In genomic region chr2:6748399-6748798, GRCh38 we compare ENCODE assay signal across 29 cellular contexts.
"Had no signal": no experiment of that assay in that cellular context is flagged by ENCODE, and none has a peak within 500 bp of the region (broad histone marks: within the 10 kb centered on the region; RNA-seq: fewer than 3 reads in every experiment).

No MANE protein-coding gene starts in this region.

- H2AFZ ChIP-seq: hepatocyte had no signal

- ATAC-seq: foreskin keratinocyte; gastroesophageal sphincter; heart left ventricle; left lobe of liver; mucosa of descending colon; natural killer cell treated with Interleukin-12 subunit alpha and Interleukin-12 subunit beta and Interleukin-15 and Interleukin-18, amount 100 ng/mL, for 72 hours; sciatic nerve; stimulated activated naive CD8-positive, alpha-beta T cell treated with anti-CD3 and anti-CD28 coated beads, Interleukin-15, amount 100 ng/mL, for 72 hours had no signal

- H3K4me3 Mint-ChIP-seq: mesothelial cell of epicardium; naive B cell; natural killer cell treated with Interleukin-12 subunit alpha and Interleukin-12 subunit beta and Interleukin-15 and Interleukin-18, amount 100 ng/mL, for 72 hours; neural crest cell; stimulated activated naive CD8-positive, alpha-beta T cell treated with anti-CD3 and anti-CD28 coated beads, Interleukin-15, amount 100 ng/mL, for 72 hours had no signal

- H3K4me1 Mint-ChIP-seq: naive B cell; stimulated activated naive CD8-positive, alpha-beta T cell treated with anti-CD3 and anti-CD28 coated beads, Interleukin-15, amount 100 ng/mL, for 72 hours had no signal

- DNase-seq: dermis blood vessel endothelial cell; effector memory CD4-positive, alpha-beta T cell; foreskin keratinocyte; heart left ventricle; kidney; mesenchymal stem cell; mucosa of descending colon; naive B cell; occipital lobe; ovary; stimulated activated CD4-positive, alpha-beta T cell treated with anti-CD3 and anti-CD28 coated beads, Interleukin-12 subunit alpha, Interleukin-12 subunit beta, amount 100 ng/mL, for 4 hours; stimulated activated CD4-positive, alpha-beta T cell treated with anti-CD3 and anti-CD28 coated beads, Interleukin-1b, Interleukin-23, amount 100 ng/mL, for 48 hours; stimulated activated CD4-positive, alpha-beta T cell treated with anti-CD3 and anti-CD28 coated beads, Interleukin-4, amount 100 ng/mL, for 1 hour; stimulated activated CD8-positive, alpha-beta memory T cell treated with anti-CD3 and anti-CD28 coated beads, Interleukin-4, amount 100 ng/mL, for 48 hours; stimulated activated naive CD4-positive, alpha-beta T cell; stimulated activated naive CD8-positive, alpha-beta T cell treated with anti-CD3 and anti-CD28 coated beads, Interleukin-15, amount 100 ng/mL, for 72 hours; transverse colon had no signal

- H3K79me2 ChIP-seq: hepatocyte had no signal

- H3K9me3 Mint-ChIP-seq: mesothelial cell of epicardium; natural killer cell treated with Interleukin-12 subunit alpha and Interleukin-12 subunit beta and Interleukin-15 and Interleukin-18, amount 100 ng/mL, for 72 hours; stimulated activated naive CD8-positive, alpha-beta T cell treated with anti-CD3 and anti-CD28 coated beads, Interleukin-15, amount 100 ng/mL, for 72 hours had no signal

- H3K9me3 ChIP-seq: esophagus muscularis mucosa, gastroesophageal sphincter, heart left ventricle, mucosa of descending colon, ovary, suprapubic skin, transverse colon, vagina had no signal

- H3K4me2 ChIP-seq: hepatocyte had no signal

- H3K36me3 ChIP-seq: esophagus muscularis mucosa, gastroesophageal sphincter, heart left ventricle, ovary, suprapubic skin, transverse colon, vagina had no signal

- H3K4me3 ChIP-seq: coronary artery, esophagus muscularis mucosa, gastroesophageal sphincter, heart left ventricle, hepatocyte, mucosa of descending colon, ovary, smooth muscle cell, suprapubic skin, transverse colon, vagina had no signal

- H3K27ac Mint-ChIP-seq: mesothelial cell of epicardium; naive B cell; natural killer cell treated with Interleukin-12 subunit alpha and Interleukin-12 subunit beta and Interleukin-15 and Interleukin-18, amount 100 ng/mL, for 72 hours; stimulated activated naive CD8-positive, alpha-beta T cell treated with anti-CD3 and anti-CD28 coated beads, Interleukin-15, amount 100 ng/mL, for 72 hours had no signal

- H3K27me3 ChIP-seq: foreskin keratinocyte, hepatocyte, ovary, suprapubic skin, transverse colon, vagina had no signal

- H3K36me3 Mint-ChIP-seq: mesothelial cell of epicardium; naive B cell; natural killer cell treated with Interleukin-12 subunit alpha and Interleukin-12 subunit beta and Interleukin-15 and Interleukin-18, amount 100 ng/mL, for 72 hours had no signal

- H3K4me1 ChIP-seq: esophagus muscularis mucosa, foreskin keratinocyte, gastroesophageal sphincter, suprapubic skin, transverse colon, vagina had no signal

- H3K27ac ChIP-seq: coronary artery, esophagus muscularis mucosa, foreskin keratinocyte, gastroesophageal sphincter, heart left ventricle, hepatocyte, ovary, suprapubic skin, transverse colon, vagina had no signal
